ENCODE assay signal across 8 cellular contexts in genomic region chr10:104255244-104255981, GRCh38. TPM values are rescaled to one million over a fixed set of nuclear protein-coding genes. Genes with fewer than 3 reads are reported as not detected.
DNase-seq lines count a peak whose midpoint lies in the region; ATAC-seq and TF ChIP-seq lines count a peak whose summit lies in the region.

No MANE protein-coding gene starts in this region.

- H3K4me1 ChIP-seq in Peyer's patch (peaks cover 0 to 50% (median 16%) of the 10 kb centered on the region in 4 donors), right lobe of liver (peaks cover 0 to 65% (median 26%) of the 10 kb centered on the region in 4 donors), suprapubic skin (peaks cover 47% of the 10 kb centered on the region)

- peak overlapping the region; percentile 71 to 97 (median 81) for H3K4me3 ChIP-seq in Peyer's patch
- H3K4me3 ChIP-seq in right lobe of liver: peak overlapping the region; percentile 84 to 96 (median 87)
- peak overlapping the region; percentile 96 for H3K4me3 ChIP-seq in suprapubic skin

- peaks cover 56% of the 10 kb centered on the region for H3K4me1 Mint-ChIP-seq in dendritic cell treated with granulocyte-macrophage colony-stimulating factor and Interleukin-4, amounts not matched to agents 40 ng/mL and 50 ng/mL, for 4 days (ENCODE audit: low read depth)

- no peaks in the 10 kb centered on the region for H3K27me3 Mint-ChIP-seq in dendritic cell treated with granulocyte-macrophage colony-stimulating factor and Interleukin-4, amounts not matched to agents 40 ng/mL and 50 ng/mL, for 4 days

- TF ChIP-seq POLR2A in Peyer's patch (IDR thresholded peaks at IDR 0.05): peak; percentile 32 to 45
- TF ChIP-seq POLR2A in right lobe of liver (IDR thresholded peaks at IDR 0.05): peak; percentile 95
- TF ChIP-seq POLR2A in suprapubic skin (IDR thresholded peaks at IDR 0.05): peak in 1 of 2 donors; percentile 53

- H3K27ac Mint-ChIP-seq in dendritic cell treated with granulocyte-macrophage colony-stimulating factor and Interleukin-4, amounts not matched to agents 40 ng/mL and 50 ng/mL, for 4 days: peak overlapping the region; percentile 96

- H3K9me3 ChIP-seq in Peyer's patch: no peaks in the 10 kb centered on the region
- no peaks in the 10 kb centered on the region for H3K9me3 ChIP-seq in right lobe of liver
- H3K9me3 ChIP-seq in suprapubic skin: no peaks in the 10 kb centered on the region

- WGBS in right lobe of liver (ENCODE audit: insufficient coverage, low coverage, low lambda C conversion rate, missing lambda C conversion rate): 1% methylated on average over 13 of the region's 17 CpGs
- WGBS in suprapubic skin: 0% methylated on average over 10 of the region's 17 CpGs

- peak overlapping the region; percentile 94 to 96 (median 94) for H3K27ac ChIP-seq in Peyer's patch
- H3K27ac ChIP-seq in right lobe of liver: peak overlapping the region; percentile 99
- H3K27ac ChIP-seq in suprapubic skin: peak overlapping the region; percentile 98

- TF ChIP-seq CTCF in Peyer's patch (IDR thresholded peaks at IDR 0.05): no peak
- no peak for TF ChIP-seq CTCF in right lobe of liver (IDR thresholded peaks at IDR 0.05)
- no peak for TF ChIP-seq CTCF in suprapubic skin (IDR thresholded peaks at IDR 0.05)

- peaks cover 0 to 26% (median 0%) of the 10 kb centered on the region in 3 donors for H3K36me3 ChIP-seq in Peyer's patch
- H3K36me3 ChIP-seq in right lobe of liver: peaks cover 0 to 32% (median 11%) of the 10 kb centered on the region in 4 donors
- H3K36me3 ChIP-seq in suprapubic skin: peaks cover 22% of the 10 kb centered on the region

- H3K27me3 ChIP-seq in Peyer's patch: no peaks in the 10 kb centered on the region
- H3K27me3 ChIP-seq in right lobe of liver: no peaks in the 10 kb centered on the region
- H3K27me3 ChIP-seq in suprapubic skin: no peaks in the 10 kb centered on the region

- intact Hi-C loops in dendritic cell treated with granulocyte-macrophage colony-stimulating factor and Interleukin-4, amounts not matched to agents 40 ng/mL and 50 ng/mL, for 4 days (cut with micrococcal nuclease): loop anchor here (1.0 to 2.0 kb wide), 2 partner anchors 8 to 13 kb away; partner anchors contain the start of gene GSTO2
- intact Hi-C loops in right lobe of liver (cut with DNase I): no loop called here

- DNase-seq in activated T-cell treated with anti-CD3 and anti-CD28 coated beads for 48 hours (ENCODE audit: low read depth): peak; percentile 12
- no peak for DNase-seq in activated T-cell treated with anti-CD3 and anti-CD28 coated beads, Interleukin-2, amount 50 U/mL, for 1 hour
- DNase-seq in Peyer's patch: peak in 1 of 3 donors; percentile 56
- DNase-seq in right lobe of liver: no peak
- DNase-seq in suprapubic skin (ENCODE audit: low spot score in 2 of 2): no peak

- ATAC-seq in HG02852 (IDR thresholded peaks at IDR 0.05; ENCODE audit: unreplicated experiment) (peak; percentile 37), right lobe of liver (peak; percentile 52 to 63 (median 54)), GM19467 (IDR thresholded peaks at IDR 0.05; ENCODE audit: unreplicated experiment) (no peak)

- H3K36me3 Mint-ChIP-seq in dendritic cell treated with granulocyte-macrophage colony-stimulating factor and Interleukin-4, amounts not matched to agents 40 ng/mL and 50 ng/mL, for 4 days (ENCODE audit: low read depth): peaks cover 42% of the 10 kb centered on the region

- no peaks in the 10 kb centered on the region for H3K9me3 Mint-ChIP-seq in dendritic cell treated with granulocyte-macrophage colony-stimulating factor and Interleukin-4, amounts not matched to agents 40 ng/mL and 50 ng/mL, for 4 days

- peak overlapping the region; percentile 91 for H3K4me3 Mint-ChIP-seq in dendritic cell treated with granulocyte-macrophage colony-stimulating factor and Interleukin-4, amounts not matched to agents 40 ng/mL and 50 ng/mL, for 4 days

- TF ChIP-seq EP300 in suprapubic skin (IDR thresholded peaks at IDR 0.05): no peak

RNA-seq across cellular contexts. Expression of gene GSTO1, which starts 0.7 kb away (rescaled TPM):
- total RNA-seq in Peyer's patch: 100 to 1,000 TPM in 1 of 4 donors, 10 to 100 TPM in 3; 46.4 to 105 (median 69.5) TPM
- 100 to 1,000 TPM; 205 to 273 (median 240) TPM for total RNA-seq in right lobe of liver
- 10 to 100 TPM; 38.2 to 61.4 (median 56.7) TPM for total RNA-seq in suprapubic skin

RNA-seq across cellular contexts. Expression of gene GSTO2, which starts 13.6 kb away (rescaled TPM):
- total RNA-seq in Peyer's patch (10 to 100 TPM in 3 of 4 donors, 1 to 10 TPM in 1; 9.1 to 15.5 (median 13.7) TPM), right lobe of liver (1 to 10 TPM; 1.4 to 5.3 (median 2.8) TPM), suprapubic skin (10 to 100 TPM; 19.0 to 35.5 (median 25.4) TPM)

RNA-seq across cellular contexts. Expression of gene CFAP43, which starts 23.2 kb away (rescaled TPM):
- total RNA-seq in Peyer's patch (10 to 100 TPM in 1 of 4 donors, under 1 TPM in 2, not detected in 1; 0.27 to 12.4 (median 0.76) TPM), right lobe of liver (under 1 TPM in 5 of 6 experiments, not detected in 1; 0.11 to 0.34 (median 0.20) TPM), suprapubic skin (1 to 10 TPM in 2 of 4 donors, under 1 TPM in 2; 0.76 to 1.5 (median 0.99) TPM)
